ENCODE assay signal across 1 cellular context in the genomic region with DNA sequence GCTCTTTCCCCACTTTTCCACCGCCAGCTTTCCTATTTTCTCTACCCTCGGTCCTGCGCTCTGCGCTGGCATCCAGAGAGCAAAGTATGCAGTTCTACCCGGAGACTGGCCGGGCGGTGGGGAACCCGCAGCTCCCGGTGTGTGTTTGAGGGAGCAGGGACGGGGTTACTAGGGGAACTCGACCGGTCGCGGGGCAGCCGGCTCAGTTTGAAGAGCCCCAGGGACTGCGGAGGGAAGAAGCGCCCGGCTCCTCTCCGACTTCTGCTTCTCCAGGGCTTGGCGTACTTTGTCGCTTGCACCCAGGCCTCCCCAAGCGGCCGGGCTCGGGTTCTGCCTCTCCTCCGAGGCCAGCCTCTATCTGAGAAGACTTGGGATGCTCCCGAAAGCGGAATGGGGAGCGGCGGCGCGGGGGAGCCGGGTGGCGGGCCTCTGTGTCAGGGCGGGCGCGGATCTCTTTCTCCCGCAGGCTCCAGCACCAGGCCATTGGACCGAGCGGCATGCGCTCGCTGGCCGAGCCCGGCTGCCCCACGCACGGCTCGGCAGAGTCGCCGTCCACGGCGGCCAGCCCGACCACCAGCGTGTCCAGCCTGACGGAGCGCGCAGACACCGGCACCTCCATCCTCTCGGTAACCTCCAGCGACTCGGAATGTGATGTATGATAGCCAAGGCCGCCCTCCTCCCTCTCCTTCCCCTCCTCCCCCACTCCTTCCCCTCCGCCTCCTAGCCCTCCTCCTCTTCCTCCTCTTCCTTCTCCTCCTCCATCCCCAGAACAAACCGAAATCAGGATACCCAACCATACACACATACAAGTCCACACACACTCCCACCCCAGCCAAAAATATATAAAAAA.
TF ChIP-seq lines count a peak whose summit lies in the region.

No MANE protein-coding gene starts in this region.

TF ChIP-seq in HepG2, 621 proteins besides CTCF, POLR2A, EP300 and RAD21 (continued from another document):
- TF ChIP-seq ZNF275 (CRISPR knock-in tag; IDR thresholded peaks at IDR 0.05; ENCODE audit: borderline replicate concordance) (no peak), KDM5B (CRISPR knock-in tag; IDR thresholded peaks at IDR 0.05; ENCODE audit: borderline replicate concordance) (0 out of 2 replicates have a peak, but pooled peaks have one; percentile 20), EZH2 (conservative IDR thresholded peaks at IDR 0.05; ENCODE audit: low read depth, low read length) (0 out of 2 replicates have a peak, but pooled peaks have one; percentile 10), BRCA1 (CRISPR knock-in tag; IDR thresholded peaks at IDR 0.05) (no peak), PCBP2 (optimal IDR thresholded peaks at IDR 0.05; ENCODE audit: low read depth, low read length, poor library complexity, severe bottlenecking) (peak; percentile 36), ZNF709 (CRISPR knock-in tag; IDR thresholded peaks at IDR 0.05) (no peak), ZNF644 (CRISPR knock-in tag; IDR thresholded peaks at IDR 0.05; ENCODE audit: low read depth) (no peak), POGK (CRISPR knock-in tag; conservative IDR thresholded peaks at IDR 0.05) (no peak), FOXM1 (CRISPR knock-in tag; IDR thresholded peaks at IDR 0.05) (no peak), BCL6 (CRISPR knock-in tag; IDR thresholded peaks at IDR 0.05) (no peak), HNRNPK (IDR thresholded peaks at IDR 0.05; ENCODE audit: low read depth, low read length, poor library complexity, severe bottlenecking) (peak; percentile 55), ASH2L (IDR thresholded peaks at IDR 0.05; ENCODE audit: insufficient read length, low read depth, low read length) (no peak), REST (IDR thresholded peaks at IDR 0.05; ENCODE audit: borderline replicate concordance in 1 of 2, low read depth in 1 of 2, low read length in 2 of 2) (no peak), STAT5B (CRISPR knock-in tag; IDR thresholded peaks at IDR 0.05) (no peak), RARG (CRISPR knock-in tag; IDR thresholded peaks at IDR 0.05; ENCODE audit: low read depth) (no peak), ZNF121 (CRISPR knock-in tag; IDR thresholded peaks at IDR 0.05) (no peak), ZNF670 (CRISPR knock-in tag; IDR thresholded peaks at IDR 0.05; ENCODE audit: borderline replicate concordance) (no peak), ELF3 (CRISPR knock-in tag; IDR thresholded peaks at IDR 0.05) (no peak), MTF1 (CRISPR knock-in tag; IDR thresholded peaks at IDR 0.05) (no peak), ZNF512 (CRISPR knock-in tag; IDR thresholded peaks at IDR 0.05) (no peak), ZNF34 (CRISPR knock-in tag; IDR thresholded peaks at IDR 0.05; ENCODE audit: borderline replicate concordance) (no peak), PCBP1 (IDR thresholded peaks at IDR 0.05; ENCODE audit: borderline replicate concordance, low read depth, low read length) (no peak), RNF219 (CRISPR knock-in tag; IDR thresholded peaks at IDR 0.05) (no peak), CREM (IDR thresholded peaks at IDR 0.05) (no peak), CREM (CRISPR knock-in tag; IDR thresholded peaks at IDR 0.05) (no peak), FOXP1 (IDR thresholded peaks at IDR 0.05) (no peak), FOXP1 (CRISPR knock-in tag; IDR thresholded peaks at IDR 0.05) (no peak), ZIK1 (CRISPR knock-in tag; IDR thresholded peaks at IDR 0.05; ENCODE audit: borderline replicate concordance, low read depth) (no peak)
- TF ChIP-seq, protein P1, sequence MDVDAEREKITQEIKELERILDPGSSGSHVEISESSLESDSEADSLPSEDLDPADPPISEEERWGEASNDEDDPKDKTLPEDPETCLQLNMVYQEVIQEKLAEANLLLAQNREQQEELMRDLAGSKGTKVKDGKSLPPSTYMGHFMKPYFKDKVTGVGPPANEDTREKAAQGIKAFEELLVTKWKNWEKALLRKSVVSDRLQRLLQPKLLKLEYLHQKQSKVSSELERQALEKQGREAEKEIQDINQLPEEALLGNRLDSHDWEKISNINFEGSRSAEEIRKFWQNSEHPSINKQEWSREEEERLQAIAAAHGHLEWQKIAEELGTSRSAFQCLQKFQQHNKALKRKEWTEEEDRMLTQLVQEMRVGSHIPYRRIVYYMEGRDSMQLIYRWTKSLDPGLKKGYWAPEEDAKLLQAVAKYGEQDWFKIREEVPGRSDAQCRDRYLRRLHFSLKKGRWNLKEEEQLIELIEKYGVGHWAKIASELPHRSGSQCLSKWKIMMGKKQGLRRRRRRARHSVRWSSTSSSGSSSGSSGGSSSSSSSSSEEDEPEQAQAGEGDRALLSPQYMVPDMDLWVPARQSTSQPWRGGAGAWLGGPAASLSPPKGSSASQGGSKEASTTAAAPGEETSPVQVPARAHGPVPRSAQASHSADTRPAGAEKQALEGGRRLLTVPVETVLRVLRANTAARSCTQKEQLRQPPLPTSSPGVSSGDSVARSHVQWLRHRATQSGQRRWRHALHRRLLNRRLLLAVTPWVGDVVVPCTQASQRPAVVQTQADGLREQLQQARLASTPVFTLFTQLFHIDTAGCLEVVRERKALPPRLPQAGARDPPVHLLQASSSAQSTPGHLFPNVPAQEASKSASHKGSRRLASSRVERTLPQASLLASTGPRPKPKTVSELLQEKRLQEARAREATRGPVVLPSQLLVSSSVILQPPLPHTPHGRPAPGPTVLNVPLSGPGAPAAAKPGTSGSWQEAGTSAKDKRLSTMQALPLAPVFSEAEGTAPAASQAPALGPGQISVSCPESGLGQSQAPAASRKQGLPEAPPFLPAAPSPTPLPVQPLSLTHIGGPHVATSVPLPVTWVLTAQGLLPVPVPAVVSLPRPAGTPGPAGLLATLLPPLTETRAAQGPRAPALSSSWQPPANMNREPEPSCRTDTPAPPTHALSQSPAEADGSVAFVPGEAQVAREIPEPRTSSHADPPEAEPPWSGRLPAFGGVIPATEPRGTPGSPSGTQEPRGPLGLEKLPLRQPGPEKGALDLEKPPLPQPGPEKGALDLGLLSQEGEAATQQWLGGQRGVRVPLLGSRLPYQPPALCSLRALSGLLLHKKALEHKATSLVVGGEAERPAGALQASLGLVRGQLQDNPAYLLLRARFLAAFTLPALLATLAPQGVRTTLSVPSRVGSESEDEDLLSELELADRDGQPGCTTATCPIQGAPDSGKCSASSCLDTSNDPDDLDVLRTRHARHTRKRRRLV (CRISPR knock-in tag; IDR thresholded peaks at IDR 0.05): no peak
TF ChIP-seq in HepG2: peak in this region for 4.
